In genomic region chr20:20781029-20781428, GRCh38 we compare ENCODE assay signal across 15 cellular contexts.
DNase-seq lines count a peak whose midpoint lies in the region; ATAC-seq, FAIRE-seq and TF ChIP-seq lines count a peak whose summit lies in the region.
"Had no signal": no experiment of that assay in that cellular context is flagged by ENCODE, and none has a peak within 500 bp of the region (broad histone marks: within the 10 kb centered on the region; RNA-seq: fewer than 3 reads in every experiment).

No MANE protein-coding gene starts in this region.

- H3K4me3 ChIP-seq in NB4 (ENCODE audit: low read depth, low read length): peak overlapping the region; percentile 11
- H3K4me3 ChIP-seq in HepG2 (replicated peaks in 1 of 3; ENCODE audit: insufficient read depth in 1 of 3, low read depth in 2 of 3, low read length in 3 of 3): no peak overlapping the region
- H3K4me3 ChIP-seq in subcutaneous abdominal adipose tissue (ENCODE audit: low read depth in 1 of 5, low read length in 5 of 5): no peak overlapping the region
- H3K4me3 ChIP-seq: K562, SJCRH30 had no signal

- BruUV-seq in HepG2 (replicated peaks; lab: Mats Ljungman, UMichigan): no TSS peak

- TF ChIP-seq CTCF in CD14-positive monocyte (IDR thresholded peaks at IDR 0.05): no peak
- no peak for TF ChIP-seq CTCF in NB4 (IDR thresholded peaks at IDR 0.05; ENCODE audit: low read depth, low read length)
- no peak for TF ChIP-seq CTCF in HepG2 (CRISPR knock-in tag; IDR thresholded peaks at IDR 0.05)
- TF ChIP-seq CTCF in GM13977 (IDR thresholded peaks at IDR 0.05; ENCODE audit: extremely low read depth, insufficient read depth, missing control alignments): no peak

- TF ChIP-seq RAD21 in HepG2 (CRISPR knock-in tag; IDR thresholded peaks at IDR 0.05): no peak

- FAIRE-seq in HepG2 (lab: Jason Lieb, UNC): no peak
- FAIRE-seq: K562 had no signal

- H3K27ac ChIP-seq in HepG2 (ENCODE audit: extremely low read length, insufficient read depth, low read length): no peak overlapping the region
- H3K27ac ChIP-seq in subcutaneous abdominal adipose tissue (ENCODE audit: low read depth, low read length): peak overlapping the region; percentile 18
- H3K27ac ChIP-seq: SJCRH30 had no signal

- CTCF ChIA-PET in HepG2 (lab: Yijun Ruan, JAX; ENCODE audit: low intra/inter-chr PET ratio, low total read pairs): no interaction called here

- no peaks in the 10 kb centered on the region for H3K27me3 Mint-ChIP-seq in CD14-positive monocyte (ENCODE audit: low read depth in 3 of 3)

- H3K4me2 ChIP-seq in HepG2 (ENCODE audit: low read depth, low read length): no peak overlapping the region

- in situ Hi-C loops in HepG2 (cut with HindIII; ENCODE audit: extremely low pct_ligation_motif_present, low pct_unique_long_range_greater_than_20kb): no loop called here
- in situ Hi-C loops in GM13977 (cut with MboI; ENCODE audit: low pct_unique_long_range_greater_than_20kb, low sequenced_read_pairs, unreplicated experiment): no loop called here

- peaks cover 5% of the 10 kb centered on the region; the same call in 1 of the 2 replicates for H3K9me3 ChIP-seq in HepG2 (ENCODE audit: low read length)
- peaks cover 0 to 2% (median 0%) of the 10 kb centered on the region in 5 donors for H3K9me3 ChIP-seq in subcutaneous abdominal adipose tissue (ENCODE audit: control insufficient read depth in 5 of 5, low read length in 5 of 5)

- H3K4me1 ChIP-seq in HepG2 (ENCODE audit: insufficient read depth, low read length) (no peaks in the 10 kb centered on the region), subcutaneous abdominal adipose tissue (ENCODE audit: control insufficient read depth in 5 of 5, insufficient read depth in 5 of 5, low read length in 5 of 5) (peaks cover 3 to 50% (median 40%) of the 10 kb centered on the region in 5 donors)
- H3K4me1 ChIP-seq: SJCRH30 had no signal

- 62% methylated on average over 5 of the region's 5 CpGs for WGBS in HepG2 (ENCODE audit: low lambda C conversion rate)

- POLR2A ChIA-PET in HepG2 (lab: Yijun Ruan, JAX): interaction anchor here (0.9 kb wide), 1 partner anchor 39 kb away, joined by 3 read pairs; no protein-coding TSS in a partner anchor

- H3K4me3 Mint-ChIP-seq in CD14-positive monocyte: no peak overlapping the region

- TF ChIP-seq POLR2A in NB4 (IDR thresholded peaks at IDR 0.05; ENCODE audit: extremely low read depth, insufficient read length): no peak
- no peak for TF ChIP-seq POLR2A in HepG2 (IDR thresholded peaks at IDR 0.05; ENCODE audit: insufficient read depth in 1 of 2, low read depth in 2 of 2, low read length in 2 of 2)

- peak overlapping the region; percentile 89 to 98 (median 97) for H3K27ac Mint-ChIP-seq in CD14-positive monocyte

- no peaks in the 10 kb centered on the region for H3K79me2 ChIP-seq in HepG2 (ENCODE audit: insufficient read depth, low read length)

- H3K9ac ChIP-seq in HepG2 (ENCODE audit: insufficient read depth, low read depth, low read length) (no peak overlapping the region), subcutaneous abdominal adipose tissue (ENCODE audit: low read length in 5 of 5) (no peak overlapping the region)

- intact Hi-C loops in CD14-positive monocyte (cut with micrococcal nuclease): loop anchor here (5.0 kb wide), 2 partner anchors 44 to 49 kb away; no protein-coding TSS in a partner anchor
- intact Hi-C loops in HepG2 (cut with micrococcal nuclease; ENCODE audit: unreplicated experiment): no loop called here

- H3K27me3 ChIP-seq in HepG2 (ENCODE audit: control insufficient read depth in 1 of 2, insufficient read depth in 2 of 2, low read length in 2 of 2) (peaks cover 0 to 18% of the 10 kb centered on the region in 2 experiments; a peak in 2 of 5 replicates), subcutaneous abdominal adipose tissue (ENCODE audit: control insufficient read depth in 5 of 5, insufficient read depth in 4 of 5, low read length in 5 of 5) (no peaks in the 10 kb centered on the region)
- H3K27me3 ChIP-seq: SJCRH30 had no signal

- H2AFZ ChIP-seq in HepG2 (ENCODE audit: low read length): no peak overlapping the region

- H3K36me3 ChIP-seq in HepG2 (replicated peaks in 1 of 2; ENCODE audit: control insufficient read depth in 1 of 2, insufficient read depth in 2 of 2, low read length in 2 of 2) (no peaks in the 10 kb centered on the region), subcutaneous abdominal adipose tissue (ENCODE audit: control insufficient read depth in 5 of 5, insufficient read depth in 5 of 5, low read length in 5 of 5) (no peaks in the 10 kb centered on the region)
- H3K36me3 ChIP-seq: SJCRH30 had no signal

- H3K9me3 Mint-ChIP-seq in CD14-positive monocyte: peaks cover 0 to 7% (median 0%) of the 10 kb centered on the region in 7 donors

- ATAC-seq in HepG2 (peak; percentile 34; the same call in 1 of the 3 replicates), HG03039 (IDR thresholded peaks at IDR 0.05; ENCODE audit: unreplicated experiment) (no peak)
- ATAC-seq: K562 had no signal

- H3K36me3 Mint-ChIP-seq in CD14-positive monocyte: peaks cover 0 to 2% of the 10 kb centered on the region in 2 donors

- no peaks in the 10 kb centered on the region for H4K20me1 ChIP-seq in HepG2 (ENCODE audit: insufficient read depth, low read length)

- peaks cover 49% of the 10 kb centered on the region for H3K4me1 Mint-ChIP-seq in CD14-positive monocyte

- DNase-seq in CD14-positive monocyte (ENCODE audit: low spot score): no peak
- peak; percentile 43 for DNase-seq in NB4 (ENCODE audit: low read depth)
- no peak for DNase-seq in HepG2 (ENCODE audit: low spot score)
- no peak for DNase-seq in GM13977 (ENCODE audit: low spot score)
- DNase-seq in NCI-H2081 treated with DMSO at 0.1 percent for 48 hours (lab: John Stamatoyannopoulos, UW): no peak
- DNase-seq: COR-L47, EL, HCEC 1CT, NCI-H1092 treated with DMSO at 0.1 percent for 48 hours, NCI-H2227 treated with DMSO at 0.1 percent for 48 hours, NCI-H524 had no signal

- TF ChIP-seq EP300 in HepG2 (IDR thresholded peaks at IDR 0.05; ENCODE audit: low read depth in 2 of 2, low read length in 2 of 2) (no peak), HepG2 (CRISPR knock-in tag; IDR thresholded peaks at IDR 0.05; ENCODE audit: borderline replicate concordance) (no peak)

TF ChIP-seq in HepG2, 621 proteins besides CTCF, POLR2A, EP300 and RAD21 (continues in another document):
- no peak for TF ChIP-seq SUZ12 (IDR thresholded peaks at IDR 0.05; ENCODE audit: low read depth, low read length)
- no peak for TF ChIP-seq ZNF550 (CRISPR knock-in tag; IDR thresholded peaks at IDR 0.05; ENCODE audit: borderline replicate concordance)
- TF ChIP-seq NFKBIZ (CRISPR knock-in tag; IDR thresholded peaks at IDR 0.05): no peak
- no peak for TF ChIP-seq MAX (IDR thresholded peaks at IDR 0.05)
- TF ChIP-seq HIVEP1 (CRISPR knock-in tag; IDR thresholded peaks at IDR 0.05): no peak
- TF ChIP-seq ZNF280B (CRISPR knock-in tag; IDR thresholded peaks at IDR 0.05; ENCODE audit: borderline replicate concordance): 0 out of 2 replicates have a peak, but pooled peaks have one; percentile 18
- peak; percentile 26; the same call in 1 of the 2 replicates for TF ChIP-seq EED (CRISPR knock-in tag; IDR thresholded peaks at IDR 0.05)
- no peak for TF ChIP-seq RBAK (CRISPR knock-in tag; IDR thresholded peaks at IDR 0.05)
- no peak for TF ChIP-seq RFX3 (CRISPR knock-in tag; IDR thresholded peaks at IDR 0.05)
- no peak for TF ChIP-seq ZNF503 (CRISPR knock-in tag; IDR thresholded peaks at IDR 0.05)
- TF ChIP-seq BRF2 (CRISPR knock-in tag; IDR thresholded peaks at IDR 0.05): no peak
- no peak for TF ChIP-seq SOX13 (IDR thresholded peaks at IDR 0.05)
- TF ChIP-seq SOX13 (CRISPR knock-in tag; conservative IDR thresholded peaks at IDR 0.05 in 1 of 2, IDR thresholded peaks at IDR 0.05 in 1 of 2): no peak
- no peak for TF ChIP-seq ZSCAN29 (CRISPR knock-in tag; conservative IDR thresholded peaks at IDR 0.05)
- TF ChIP-seq CBX1 (IDR thresholded peaks at IDR 0.05; ENCODE audit: low read depth): no peak
